ENCODE assay signal across 1 cellular context in genomic region chr6:4018194-4019111, GRCh38.
TF ChIP-seq lines count a peak whose summit lies in the region.

No MANE protein-coding gene starts in this region.

TF ChIP-seq in HepG2, 621 proteins besides CTCF, POLR2A, EP300 and RAD21 (continued from another document and continues in another):
- peak; percentile 90; the same call in 1 of the 2 replicates for TF ChIP-seq ZNF318 (CRISPR knock-in tag; IDR thresholded peaks at IDR 0.05)
- peak; percentile 95 for TF ChIP-seq SNAI1 (CRISPR knock-in tag; IDR thresholded peaks at IDR 0.05; ENCODE audit: borderline replicate concordance)
- no peak; the same call in 1 of the 2 replicates for TF ChIP-seq HBP1 (CRISPR knock-in tag; IDR thresholded peaks at IDR 0.05; ENCODE audit: low read depth)
- TF ChIP-seq ZBTB25 (CRISPR knock-in tag; IDR thresholded peaks at IDR 0.05) = peak; percentile 83
- peak; percentile 24; the same call in 1 of the 2 replicates for TF ChIP-seq ZNF629 (CRISPR knock-in tag; conservative IDR thresholded peaks at IDR 0.05)
- peak; percentile 72; the same call in 1 of the 2 replicates for TF ChIP-seq ZNF362 (CRISPR knock-in tag; IDR thresholded peaks at IDR 0.05; ENCODE audit: borderline replicate concordance)
- TF ChIP-seq REPIN1 (CRISPR knock-in tag; IDR thresholded peaks at IDR 0.05; ENCODE audit: borderline replicate concordance, low read depth) = peak; percentile 98
- TF ChIP-seq ZNF83 (CRISPR knock-in tag; IDR thresholded peaks at IDR 0.05; ENCODE audit: borderline replicate concordance) = peak; percentile 72; the same call in 1 of the 2 replicates
- peak; percentile 91 for TF ChIP-seq ZNF780A (CRISPR knock-in tag; IDR thresholded peaks at IDR 0.05)
- no peak for TF ChIP-seq SP1 (IDR thresholded peaks at IDR 0.05)
- peak; percentile 75 for TF ChIP-seq SP1 (CRISPR knock-in tag; IDR thresholded peaks at IDR 0.05)
- TF ChIP-seq ZNF75D (CRISPR knock-in tag; IDR thresholded peaks at IDR 0.05; ENCODE audit: borderline replicate concordance) = peak; percentile 73; the same call in 1 of the 2 replicates
- TF ChIP-seq ZNF577 (CRISPR knock-in tag; IDR thresholded peaks at IDR 0.05; ENCODE audit: borderline replicate concordance, low read depth) = peak; percentile 89; the same call in 1 of the 2 replicates
- peak; percentile 96 for TF ChIP-seq KLF6 (CRISPR knock-in tag; IDR thresholded peaks at IDR 0.05)
- peak; percentile 87; the same call in 1 of the 2 replicates for TF ChIP-seq ZNF275 (CRISPR knock-in tag; IDR thresholded peaks at IDR 0.05; ENCODE audit: borderline replicate concordance)
- peak; percentile 75; the same call in 1 of the 2 replicates for TF ChIP-seq ZNF839 (CRISPR knock-in tag; IDR thresholded peaks at IDR 0.05; ENCODE audit: borderline replicate concordance)
- peak; percentile 97 for TF ChIP-seq ZNF772 (CRISPR knock-in tag; IDR thresholded peaks at IDR 0.05)
- TF ChIP-seq EED (CRISPR knock-in tag; IDR thresholded peaks at IDR 0.05) = peak; percentile 98; the same call in 1 of the 2 replicates
- TF ChIP-seq ZNF597 (CRISPR knock-in tag; IDR thresholded peaks at IDR 0.05) = no peak
- TF ChIP-seq ZNF672 (CRISPR knock-in tag; IDR thresholded peaks at IDR 0.05) = 0 out of 2 replicates have a peak, but pooled peaks have one; percentile 17
- TF ChIP-seq ZNF143 (CRISPR knock-in tag; IDR thresholded peaks at IDR 0.05) = peak; percentile 73
- no peak for TF ChIP-seq ZNF749 (CRISPR knock-in tag; IDR thresholded peaks at IDR 0.05; ENCODE audit: borderline replicate concordance)
- TF ChIP-seq SMARCC2 (IDR thresholded peaks at IDR 0.05) = no peak
- no peak for TF ChIP-seq ZNF3 (CRISPR knock-in tag; IDR thresholded peaks at IDR 0.05)
- peak; percentile 99 for TF ChIP-seq ZZZ3 (CRISPR knock-in tag; IDR thresholded peaks at IDR 0.05; ENCODE audit: borderline replicate concordance)
- no peak for TF ChIP-seq HCFC1 (IDR thresholded peaks at IDR 0.05; ENCODE audit: low read depth, low read length)
- TF ChIP-seq ETV6 (CRISPR knock-in tag; conservative IDR thresholded peaks at IDR 0.05) = peak; percentile 68
- no peak for TF ChIP-seq ARNT (IDR thresholded peaks at IDR 0.05)
- TF ChIP-seq ZNF296 (CRISPR knock-in tag; conservative IDR thresholded peaks at IDR 0.05) = no peak; the same call in 1 of the 2 replicates
- peak; percentile 97 for TF ChIP-seq CSRNP1 (CRISPR knock-in tag; IDR thresholded peaks at IDR 0.05)
- no peak for TF ChIP-seq SOX6 (IDR thresholded peaks at IDR 0.05)
- TF ChIP-seq SOX6 (CRISPR knock-in tag; IDR thresholded peaks at IDR 0.05) = peak; percentile 88
- TF ChIP-seq ZNF563 (CRISPR knock-in tag; IDR thresholded peaks at IDR 0.05) = peak; percentile 59; the same call in 1 of the 2 replicates
- TF ChIP-seq ZNF788 (CRISPR knock-in tag; IDR thresholded peaks at IDR 0.05; ENCODE audit: borderline replicate concordance) = peak; percentile 98
- no peak for TF ChIP-seq SIN3B (IDR thresholded peaks at IDR 0.05; ENCODE audit: low read length)
- TF ChIP-seq ONECUT2 (CRISPR knock-in tag; IDR thresholded peaks at IDR 0.05) = no peak
- peak; percentile 94; the same call in 1 of the 2 replicates for TF ChIP-seq ZNF615 (CRISPR knock-in tag; IDR thresholded peaks at IDR 0.05; ENCODE audit: borderline replicate concordance)
- TF ChIP-seq SIX4 (CRISPR knock-in tag; IDR thresholded peaks at IDR 0.05) = peak; percentile 60; the same call in 1 of the 2 replicates
- peak; percentile 87 for TF ChIP-seq PHF20 (CRISPR knock-in tag; IDR thresholded peaks at IDR 0.05)
- no peak for TF ChIP-seq FOXK2 (IDR thresholded peaks at IDR 0.05)
- TF ChIP-seq RNF2 (conservative IDR thresholded peaks at IDR 0.05; ENCODE audit: low read depth) = peak; percentile 71
- no peak for TF ChIP-seq FOXA1 (IDR thresholded peaks at IDR 0.05)
- TF ChIP-seq FOXA1 (CRISPR knock-in tag; IDR thresholded peaks at IDR 0.05) = 0 out of 2 replicates have a peak, but pooled peaks have one; percentile 4
- no peak; the same call in 1 of the 2 replicates for TF ChIP-seq LCORL (IDR thresholded peaks at IDR 0.05)
- peak; percentile 92 for TF ChIP-seq LCORL (CRISPR knock-in tag; IDR thresholded peaks at IDR 0.05)
- TF ChIP-seq CBX1 (IDR thresholded peaks at IDR 0.05; ENCODE audit: low read depth) = peak; percentile 84
- no peak for TF ChIP-seq MBNL3 (CRISPR knock-in tag; conservative IDR thresholded peaks at IDR 0.05)
- no peak for TF ChIP-seq ZNF530 (CRISPR knock-in tag; IDR thresholded peaks at IDR 0.05; ENCODE audit: low read depth)
- TF ChIP-seq TAF1 (CRISPR knock-in tag; IDR thresholded peaks at IDR 0.05) = peak; percentile 99
- TF ChIP-seq ATRX (CRISPR knock-in tag; IDR thresholded peaks at IDR 0.05; ENCODE audit: borderline replicate concordance) = no peak
- TF ChIP-seq FOSL2 (CRISPR knock-in tag; IDR thresholded peaks at IDR 0.05) = 0 out of 2 replicates have a peak, but pooled peaks have one; percentile 48
- TF ChIP-seq ZNF580 (CRISPR knock-in tag; IDR thresholded peaks at IDR 0.05; ENCODE audit: borderline replicate concordance, low read depth) = peak; percentile 89; the same call in 1 of the 2 replicates
- peak; percentile 49 for TF ChIP-seq HOMEZ (CRISPR knock-in tag; IDR thresholded peaks at IDR 0.05; ENCODE audit: low read depth)
